1 cellular context compared by ENCODE assay signal in the genomic region with DNA sequence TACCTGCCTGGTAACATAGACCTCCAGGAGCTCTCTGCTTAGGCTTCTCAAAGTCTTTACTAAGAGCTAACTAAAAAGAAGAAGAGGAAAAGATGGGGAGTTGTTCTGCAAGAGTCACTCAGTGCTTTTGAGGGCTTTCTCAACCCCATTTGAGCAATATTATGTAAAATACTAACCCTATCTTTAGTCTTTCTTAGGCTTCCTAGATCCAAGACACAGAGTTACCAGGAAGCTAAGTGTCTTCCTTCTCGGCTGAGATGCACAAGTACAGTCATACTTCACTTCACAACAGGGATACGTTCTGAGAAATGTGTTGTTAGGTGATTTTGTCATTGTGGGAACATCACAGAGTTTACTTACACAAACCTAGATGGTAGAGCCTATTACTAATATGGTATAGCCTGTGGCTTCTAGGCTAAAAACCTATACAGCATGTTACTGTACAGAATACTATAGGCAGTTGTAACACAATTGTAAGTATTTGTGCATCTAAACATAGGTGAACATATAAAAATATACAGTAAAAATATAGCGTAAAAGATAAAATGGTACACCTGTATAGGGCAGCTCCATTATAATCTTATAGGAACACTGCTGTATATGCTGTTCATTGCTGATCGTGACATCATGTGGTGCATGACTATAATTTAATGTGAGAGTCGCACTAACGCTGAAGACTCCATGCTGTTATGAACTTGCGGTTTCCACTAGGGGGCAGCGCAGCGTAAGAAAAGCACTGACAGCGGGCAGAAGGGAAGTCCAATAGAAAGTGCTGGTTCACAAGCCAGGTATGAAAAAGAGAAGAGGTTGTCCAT.
A peak's percentile ranks its signal among the peaks of the same experiment; 100 is the strongest.
TF ChIP-seq lines count a peak whose summit lies in the region.

No MANE protein-coding gene starts in this region.

TF ChIP-seq in K562, 482 proteins besides CTCF, POLR2A, EP300 and RAD21 (continued from another document):
- TF ChIP-seq, protein P1, sequence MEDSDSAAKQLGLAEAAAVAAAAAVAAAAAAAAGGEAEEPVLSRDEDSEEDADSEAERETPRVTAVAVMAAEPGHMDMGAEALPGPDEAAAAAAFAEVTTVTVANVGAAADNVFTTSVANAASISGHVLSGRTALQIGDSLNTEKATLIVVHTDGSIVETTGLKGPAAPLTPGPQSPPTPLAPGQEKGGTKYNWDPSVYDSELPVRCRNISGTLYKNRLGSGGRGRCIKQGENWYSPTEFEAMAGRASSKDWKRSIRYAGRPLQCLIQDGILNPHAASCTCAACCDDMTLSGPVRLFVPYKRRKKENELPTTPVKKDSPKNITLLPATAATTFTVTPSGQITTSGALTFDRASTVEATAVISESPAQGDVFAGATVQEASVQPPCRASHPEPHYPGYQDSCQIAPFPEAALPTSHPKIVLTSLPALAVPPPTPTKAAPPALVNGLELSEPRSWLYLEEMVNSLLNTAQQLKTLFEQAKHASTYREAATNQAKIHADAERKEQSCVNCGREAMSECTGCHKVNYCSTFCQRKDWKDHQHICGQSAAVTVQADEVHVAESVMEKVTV (CRISPR knock-in tag; IDR thresholded peaks at IDR 0.05): peak; percentile 53
- TF ChIP-seq YY1 (IDR thresholded peaks at IDR 0.05; ENCODE audit: borderline replicate concordance in 1 of 3, control insufficient read depth in 1 of 3, extremely low read depth in 1 of 3, insufficient read depth in 3 of 3, insufficient read length in 1 of 3, insufficient replicate concordance in 2 of 3, low read depth in 1 of 3, low read length in 2 of 3): peak in 1 of 3 experiments; percentile 15
- TF ChIP-seq, protein P2, sequence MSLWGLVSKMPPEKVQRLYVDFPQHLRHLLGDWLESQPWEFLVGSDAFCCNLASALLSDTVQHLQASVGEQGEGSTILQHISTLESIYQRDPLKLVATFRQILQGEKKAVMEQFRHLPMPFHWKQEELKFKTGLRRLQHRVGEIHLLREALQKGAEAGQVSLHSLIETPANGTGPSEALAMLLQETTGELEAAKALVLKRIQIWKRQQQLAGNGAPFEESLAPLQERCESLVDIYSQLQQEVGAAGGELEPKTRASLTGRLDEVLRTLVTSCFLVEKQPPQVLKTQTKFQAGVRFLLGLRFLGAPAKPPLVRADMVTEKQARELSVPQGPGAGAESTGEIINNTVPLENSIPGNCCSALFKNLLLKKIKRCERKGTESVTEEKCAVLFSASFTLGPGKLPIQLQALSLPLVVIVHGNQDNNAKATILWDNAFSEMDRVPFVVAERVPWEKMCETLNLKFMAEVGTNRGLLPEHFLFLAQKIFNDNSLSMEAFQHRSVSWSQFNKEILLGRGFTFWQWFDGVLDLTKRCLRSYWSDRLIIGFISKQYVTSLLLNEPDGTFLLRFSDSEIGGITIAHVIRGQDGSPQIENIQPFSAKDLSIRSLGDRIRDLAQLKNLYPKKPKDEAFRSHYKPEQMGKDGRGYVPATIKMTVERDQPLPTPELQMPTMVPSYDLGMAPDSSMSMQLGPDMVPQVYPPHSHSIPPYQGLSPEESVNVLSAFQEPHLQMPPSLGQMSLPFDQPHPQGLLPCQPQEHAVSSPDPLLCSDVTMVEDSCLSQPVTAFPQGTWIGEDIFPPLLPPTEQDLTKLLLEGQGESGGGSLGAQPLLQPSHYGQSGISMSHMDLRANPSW (CRISPR knock-in tag; IDR thresholded peaks at IDR 0.05): no peak
- TF ChIP-seq CREM (IDR thresholded peaks at IDR 0.05; ENCODE audit: low read depth): 0 out of 2 replicates have a peak, but pooled peaks have one; percentile 25
- TF ChIP-seq ESRRA (IDR thresholded peaks at IDR 0.05; ENCODE audit: borderline replicate concordance, low read depth): peak; percentile 64; the same call in 1 of the 2 replicates
- TF ChIP-seq SPI1 (IDR thresholded peaks at IDR 0.05; ENCODE audit: borderline replicate concordance, low read depth, low read length): peak; percentile 19; the same call in 1 of the 2 replicates
- TF ChIP-seq, protein P3, sequence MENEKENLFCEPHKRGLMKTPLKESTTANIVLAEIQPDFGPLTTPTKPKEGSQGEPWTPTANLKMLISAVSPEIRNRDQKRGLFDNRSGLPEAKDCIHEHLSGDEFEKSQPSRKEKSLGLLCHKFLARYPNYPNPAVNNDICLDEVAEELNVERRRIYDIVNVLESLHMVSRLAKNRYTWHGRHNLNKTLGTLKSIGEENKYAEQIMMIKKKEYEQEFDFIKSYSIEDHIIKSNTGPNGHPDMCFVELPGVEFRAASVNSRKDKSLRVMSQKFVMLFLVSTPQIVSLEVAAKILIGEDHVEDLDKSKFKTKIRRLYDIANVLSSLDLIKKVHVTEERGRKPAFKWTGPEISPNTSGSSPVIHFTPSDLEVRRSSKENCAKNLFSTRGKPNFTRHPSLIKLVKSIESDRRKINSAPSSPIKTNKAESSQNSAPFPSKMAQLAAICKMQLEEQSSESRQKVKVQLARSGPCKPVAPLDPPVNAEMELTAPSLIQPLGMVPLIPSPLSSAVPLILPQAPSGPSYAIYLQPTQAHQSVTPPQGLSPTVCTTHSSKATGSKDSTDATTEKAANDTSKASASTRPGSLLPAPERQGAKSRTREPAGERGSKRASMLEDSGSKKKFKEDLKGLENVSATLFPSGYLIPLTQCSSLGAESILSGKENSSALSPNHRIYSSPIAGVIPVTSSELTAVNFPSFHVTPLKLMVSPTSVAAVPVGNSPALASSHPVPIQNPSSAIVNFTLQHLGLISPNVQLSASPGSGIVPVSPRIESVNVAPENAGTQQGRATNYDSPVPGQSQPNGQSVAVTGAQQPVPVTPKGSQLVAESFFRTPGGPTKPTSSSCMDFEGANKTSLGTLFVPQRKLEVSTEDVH (IDR thresholded peaks at IDR 0.05; ENCODE audit: low read depth, partially characterized antibody): no peak
- TF ChIP-seq, protein P4, sequence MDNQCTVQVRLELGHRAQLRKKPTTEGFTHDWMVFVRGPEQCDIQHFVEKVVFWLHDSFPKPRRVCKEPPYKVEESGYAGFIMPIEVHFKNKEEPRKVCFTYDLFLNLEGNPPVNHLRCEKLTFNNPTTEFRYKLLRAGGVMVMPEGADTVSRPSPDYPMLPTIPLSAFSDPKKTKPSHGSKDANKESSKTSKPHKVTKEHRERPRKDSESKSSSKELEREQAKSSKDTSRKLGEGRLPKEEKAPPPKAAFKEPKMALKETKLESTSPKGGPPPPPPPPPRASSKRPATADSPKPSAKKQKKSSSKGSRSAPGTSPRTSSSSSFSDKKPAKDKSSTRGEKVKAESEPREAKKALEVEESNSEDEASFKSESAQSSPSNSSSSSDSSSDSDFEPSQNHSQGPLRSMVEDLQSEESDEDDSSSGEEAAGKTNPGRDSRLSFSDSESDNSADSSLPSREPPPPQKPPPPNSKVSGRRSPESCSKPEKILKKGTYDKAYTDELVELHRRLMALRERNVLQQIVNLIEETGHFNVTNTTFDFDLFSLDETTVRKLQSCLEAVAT (IDR thresholded peaks at IDR 0.05): 0 out of 4 replicates have a peak, but pooled peaks of 1 of the 2 experiments have one; percentile 50
- TF ChIP-seq SMC3 (conservative IDR thresholded peaks at IDR 0.05; ENCODE audit: insufficient read depth, low read depth, low read length): 0 out of 2 replicates have a peak, but pooled peaks have one; percentile 14
- no peak for TF ChIP-seq ZNF174 (CRISPR knock-in tag; IDR thresholded peaks at IDR 0.05)
- peak; percentile 73; the same call in 1 of the 2 replicates for TF ChIP-seq CBFB (CRISPR knock-in tag; IDR thresholded peaks at IDR 0.05)
